In genomic region chr17:21037117-21037803, GRCh38 we compare ENCODE assay signal across 15 cellular contexts. TPM values are rescaled to one million over a fixed set of nuclear protein-coding genes. Genes with fewer than 3 reads are reported as not detected.
A peak's percentile ranks its signal among the peaks of the same experiment; 100 is the strongest.
DNase-seq lines count a peak whose midpoint lies in the region; ATAC-seq and TF ChIP-seq lines count a peak whose summit lies in the region.
"Had no signal": no experiment of that assay in that cellular context is flagged by ENCODE, and none has a peak within 500 bp of the region (broad histone marks: within the 10 kb centered on the region; RNA-seq: fewer than 3 reads in every experiment).

No MANE protein-coding gene starts in this region.

- H3K9me3 ChIP-seq in Caco-2: no peaks in the 10 kb centered on the region
- H3K9me3 ChIP-seq: stomach had no signal

- H3K27ac ChIP-seq in 22Rv1: peak overlapping the region; percentile 13; the same call in 1 of the 2 replicates
- H3K27ac ChIP-seq: C4-2B had no signal

- no TSS peak for BruUV-seq in Caco-2 (replicated peaks; lab: Mats Ljungman, UMichigan)

- no peaks in the 10 kb centered on the region for H3K27me3 ChIP-seq in Caco-2 (replicated peaks; ENCODE audit: control insufficient read depth, insufficient read depth, low read length)
- H3K27me3 ChIP-seq: stomach had no signal

- POLR2A ChIA-PET in Caco-2 (lab: Charles Lee): interaction anchor here (0.5 kb wide), 1 partner anchor 18 kb away, joined by 7 read pairs; no protein-coding TSS in a partner anchor

- H3K4me3 ChIP-seq in Caco-2 (ENCODE audit: low read depth, low read length): no peak overlapping the region
- H3K4me3 ChIP-seq: MG63, stomach had no signal

- TF ChIP-seq CTCF in 22Rv1 (IDR thresholded peaks at IDR 0.05) (no peak), GM13976 (IDR thresholded peaks at IDR 0.05; ENCODE audit: borderline replicate concordance, control extremely low read depth, extremely low read depth, insufficient read depth, missing control alignments) (no peak), mesothelial cell of epicardium (IDR thresholded peaks at IDR 0.05; ENCODE audit: unreplicated experiment) (no peak), Caco-2 (IDR thresholded peaks at IDR 0.05; ENCODE audit: insufficient read depth in 1 of 2, low read depth in 1 of 2, low read length in 1 of 2, severe bottlenecking in 1 of 2, unreplicated experiment in 1 of 2) (no peak)

- H3K36me3 ChIP-seq in Caco-2 (ENCODE audit: control insufficient read depth, insufficient read depth, low read length): peaks cover 3% of the 10 kb centered on the region

- intact Hi-C loops in Caco-2 (cut with micrococcal nuclease; ENCODE audit: unreplicated experiment): no loop called here

- DNase-seq in GM13976 (ENCODE audit: low spot score): peak; percentile 1
- no peak for DNase-seq in activated naive CD8-positive, alpha-beta T cell treated with anti-CD3 and anti-CD28 coated beads for 36 hours
- no peak for DNase-seq in mesothelial cell of epicardium (ENCODE audit: low spot score in 2 of 2, unreplicated experiment in 2 of 2)
- no peak for DNase-seq in Caco-2
- no peak for DNase-seq in stimulated activated CD4-positive, alpha-beta T cell treated with anti-CD3 and anti-CD28 coated beads, Interleukin-1b, Interleukin-23, amount 100 ng/mL, for 48 hours
- DNase-seq in NCI-H1417 (lab: John Stamatoyannopoulos, UW): no peak
- DNase-seq: activated CD4-positive, alpha-beta T cell treated with anti-CD3 and anti-CD28 coated beads for 4 hours; anterior cingulate cortex; MG63; NCI-H748 treated with DMSO at 0.1 percent for 48 hours; stomach had no signal

- ATAC-seq in GM21737 (IDR thresholded peaks at IDR 0.05; ENCODE audit: unreplicated experiment): no peak
- ATAC-seq: HCT116 had no signal

- no peaks in the 10 kb centered on the region for H3K4me1 ChIP-seq in Caco-2

- no peaks in the 10 kb centered on the region for H3K27me3 Mint-ChIP-seq in activated naive CD8-positive, alpha-beta T cell treated with anti-CD3 and anti-CD28 coated beads for 36 hours
- H3K27me3 Mint-ChIP-seq in mesothelial cell of epicardium (ENCODE audit: low read depth): no peaks in the 10 kb centered on the region
- no peaks in the 10 kb centered on the region for H3K27me3 Mint-ChIP-seq in Caco-2 (ENCODE audit: insufficient read depth, unreplicated experiment)

- peak overlapping the region; percentile 43 for H3K27ac Mint-ChIP-seq in activated naive CD8-positive, alpha-beta T cell treated with anti-CD3 and anti-CD28 coated beads for 36 hours
- H3K27ac Mint-ChIP-seq in mesothelial cell of epicardium (peak overlapping the region; percentile 21), Caco-2 (ENCODE audit: unreplicated experiment) (no peak overlapping the region)

- H3K9me3 Mint-ChIP-seq in activated naive CD8-positive, alpha-beta T cell treated with anti-CD3 and anti-CD28 coated beads for 36 hours: no peaks in the 10 kb centered on the region
- H3K9me3 Mint-ChIP-seq in mesothelial cell of epicardium (no peaks in the 10 kb centered on the region), Caco-2 (ENCODE audit: unreplicated experiment) (no peaks in the 10 kb centered on the region)

- H3K4me1 Mint-ChIP-seq in activated naive CD8-positive, alpha-beta T cell treated with anti-CD3 and anti-CD28 coated beads for 36 hours: peaks cover 61% of the 10 kb centered on the region
- peaks cover 61% of the 10 kb centered on the region for H3K4me1 Mint-ChIP-seq in mesothelial cell of epicardium
- H3K4me1 Mint-ChIP-seq in Caco-2 (ENCODE audit: low read depth, unreplicated experiment): peaks cover 30% of the 10 kb centered on the region

- in situ Hi-C loops in GM13976 (cut with MboI; ENCODE audit: low sequenced_read_pairs, unreplicated experiment): no loop called here

- no peak overlapping the region for H3K4me3 Mint-ChIP-seq in activated naive CD8-positive, alpha-beta T cell treated with anti-CD3 and anti-CD28 coated beads for 36 hours
- H3K4me3 Mint-ChIP-seq in mesothelial cell of epicardium: peak overlapping the region; percentile 4
- H3K4me3 Mint-ChIP-seq in Caco-2 (ENCODE audit: unreplicated experiment): no peak overlapping the region

- CTCF ChIA-PET in Caco-2 (lab: Charles Lee): no interaction called here

- H3K36me3 Mint-ChIP-seq in activated naive CD8-positive, alpha-beta T cell treated with anti-CD3 and anti-CD28 coated beads for 36 hours: peaks cover 50% of the 10 kb centered on the region
- H3K36me3 Mint-ChIP-seq in mesothelial cell of epicardium (peaks cover 7% of the 10 kb centered on the region), Caco-2 (ENCODE audit: insufficient read depth, unreplicated experiment) (peaks cover 96% of the 10 kb centered on the region)

RNA-seq across cellular contexts. Expression of gene USP22, which starts 5.6 kb away (rescaled TPM):
- total RNA-seq in activated naive CD8-positive, alpha-beta T cell treated with anti-CD3 and anti-CD28 coated beads for 36 hours: 100 to 1,000 TPM; 178 to 183 TPM
- 333 to 348 TPM (median 347 TPM) in 3 replicates for total RNA-seq in mesothelial cell of epicardium
- 255 and 267 TPM in 2 replicates for total RNA-seq in Caco-2 (2022)
